In the genomic region with DNA sequence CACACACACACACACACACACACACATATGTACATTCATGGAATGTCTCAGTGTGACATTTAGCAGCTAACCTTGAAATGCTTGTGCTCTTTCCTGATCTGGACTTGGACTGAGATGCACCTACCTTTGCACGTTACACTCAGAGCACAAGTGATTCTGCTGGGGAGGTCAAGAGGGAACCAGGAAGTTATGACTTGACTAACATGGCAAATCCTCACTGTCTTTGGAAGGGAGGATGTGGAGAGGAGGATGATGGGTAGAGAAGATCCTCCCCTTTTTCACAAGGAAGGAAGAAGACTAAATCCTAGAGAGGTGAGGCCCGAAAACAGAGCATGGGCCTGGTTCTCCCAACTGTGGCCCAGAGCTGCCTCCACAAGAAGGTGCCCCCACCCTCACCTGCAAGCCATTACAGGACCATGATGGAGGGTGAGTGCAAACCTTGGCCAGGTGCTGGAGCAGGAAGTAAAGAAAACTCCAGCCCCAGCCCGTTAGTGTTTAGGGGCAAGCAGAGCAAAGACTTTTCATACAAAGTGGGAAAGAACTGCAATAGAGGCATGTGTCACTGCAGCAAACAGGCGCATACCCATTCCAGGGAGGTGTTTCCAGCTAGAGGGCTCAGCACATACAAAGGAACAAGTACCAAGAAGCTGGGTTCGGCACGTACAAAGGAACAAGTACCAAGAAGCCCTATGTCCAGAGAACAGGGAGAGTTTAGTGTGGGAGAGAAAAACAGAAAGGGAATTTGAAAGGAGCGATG, we compare ENCODE assay signal across 1 cellular context.
TF ChIP-seq lines count a peak whose summit lies in the region.

No MANE protein-coding gene starts in this region.

TF ChIP-seq in K562, 482 proteins besides CTCF, POLR2A, EP300 and RAD21 (continued from another document and continues in another):
- TF ChIP-seq, protein P1, sequence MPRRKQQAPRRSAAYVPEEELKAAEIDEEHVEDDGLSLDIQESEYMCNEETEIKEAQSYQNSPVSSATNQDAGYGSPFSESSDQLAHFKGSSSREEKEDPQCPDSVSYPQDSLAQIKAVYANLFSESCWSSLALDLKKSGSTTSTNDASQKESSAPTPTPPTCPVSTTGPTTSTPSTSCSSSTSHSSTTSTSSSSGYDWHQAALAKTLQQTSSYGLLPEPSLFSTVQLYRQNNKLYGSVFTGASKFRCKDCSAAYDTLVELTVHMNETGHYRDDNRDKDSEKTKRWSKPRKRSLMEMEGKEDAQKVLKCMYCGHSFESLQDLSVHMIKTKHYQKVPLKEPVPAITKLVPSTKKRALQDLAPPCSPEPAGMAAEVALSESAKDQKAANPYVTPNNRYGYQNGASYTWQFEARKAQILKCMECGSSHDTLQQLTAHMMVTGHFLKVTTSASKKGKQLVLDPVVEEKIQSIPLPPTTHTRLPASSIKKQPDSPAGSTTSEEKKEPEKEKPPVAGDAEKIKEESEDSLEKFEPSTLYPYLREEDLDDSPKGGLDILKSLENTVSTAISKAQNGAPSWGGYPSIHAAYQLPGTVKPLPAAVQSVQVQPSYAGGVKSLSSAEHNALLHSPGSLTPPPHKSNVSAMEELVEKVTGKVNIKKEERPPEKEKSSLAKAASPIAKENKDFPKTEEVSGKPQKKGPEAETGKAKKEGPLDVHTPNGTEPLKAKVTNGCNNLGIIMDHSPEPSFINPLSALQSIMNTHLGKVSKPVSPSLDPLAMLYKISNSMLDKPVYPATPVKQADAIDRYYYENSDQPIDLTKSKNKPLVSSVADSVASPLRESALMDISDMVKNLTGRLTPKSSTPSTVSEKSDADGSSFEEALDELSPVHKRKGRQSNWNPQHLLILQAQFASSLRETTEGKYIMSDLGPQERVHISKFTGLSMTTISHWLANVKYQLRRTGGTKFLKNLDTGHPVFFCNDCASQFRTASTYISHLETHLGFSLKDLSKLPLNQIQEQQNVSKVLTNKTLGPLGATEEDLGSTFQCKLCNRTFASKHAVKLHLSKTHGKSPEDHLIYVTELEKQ (CRISPR knock-in tag; IDR thresholded peaks at IDR 0.05) = no peak
- TF ChIP-seq TAL1 (IDR thresholded peaks at IDR 0.05) (no peak), ZNF143 (CRISPR knock-in tag; IDR thresholded peaks at IDR 0.05) (peak; percentile 72), BRD4 (IDR thresholded peaks at IDR 0.05) (no peak), ZNF668 (CRISPR knock-in tag; IDR thresholded peaks at IDR 0.05) (no peak), SMARCB1 (IDR thresholded peaks at IDR 0.05; ENCODE audit: insufficient read length, low read depth) (no peak), ARNT (IDR thresholded peaks at IDR 0.05) (no peak), MECOM (CRISPR knock-in tag; IDR thresholded peaks at IDR 0.05) (no peak), TBP (optimal IDR thresholded peaks at IDR 0.05; ENCODE audit: low read depth, low read length) (peak; percentile 97), ZFX (CRISPR knock-in tag; IDR thresholded peaks at IDR 0.05) (no peak), PTTG1 (tag; IDR thresholded peaks at IDR 0.05; ENCODE audit: low read depth) (no peak), HNRNPUL1 (IDR thresholded peaks at IDR 0.05; ENCODE audit: low read length) (no peak), ESRRB (CRISPR knock-in tag; IDR thresholded peaks at IDR 0.05; ENCODE audit: borderline replicate concordance) (peak; percentile 71; the same call in 1 of the 2 replicates), PML (IDR thresholded peaks at IDR 0.05; ENCODE audit: low read length) (peak; percentile 98), DPF2 (IDR thresholded peaks at IDR 0.05) (no peak), ZBTB17 (CRISPR knock-in tag; IDR thresholded peaks at IDR 0.05) (no peak), STAT5A (IDR thresholded peaks at IDR 0.05; ENCODE audit: borderline replicate concordance, low read length) (no peak), KAT7 (CRISPR knock-in tag; IDR thresholded peaks at IDR 0.05; ENCODE audit: borderline replicate concordance) (no peak), CHD2 (IDR thresholded peaks at IDR 0.05; ENCODE audit: low read depth, low read length) (no peak), ZNF445 (CRISPR knock-in tag; IDR thresholded peaks at IDR 0.05; ENCODE audit: low read depth) (no peak), ZNF764 (CRISPR knock-in tag; IDR thresholded peaks at IDR 0.05; ENCODE audit: low read depth) (no peak), RFX1 (IDR thresholded peaks at IDR 0.05) (no peak), MTF1 (CRISPR knock-in tag; IDR thresholded peaks at IDR 0.05; ENCODE audit: borderline replicate concordance) (no peak), ZNF184 (CRISPR knock-in tag; IDR thresholded peaks at IDR 0.05) (no peak), HDAC1 (IDR thresholded peaks at IDR 0.05) (no peak), SMAD3 (CRISPR knock-in tag; conservative IDR thresholded peaks at IDR 0.05) (no peak), HDAC3 (IDR thresholded peaks at IDR 0.05; ENCODE audit: borderline replicate concordance, partially characterized antibody) (no peak), SIRT6 (IDR thresholded peaks at IDR 0.05; ENCODE audit: low read depth, low read length) (no peak), BRF1 (IDR thresholded peaks at IDR 0.05; ENCODE audit: borderline replicate concordance, extremely low read depth, insufficient read length) (no peak), SRSF3 (IDR thresholded peaks at IDR 0.05; ENCODE audit: insufficient read depth, low read length) (no peak), FOXA1 (IDR thresholded peaks at IDR 0.05; ENCODE audit: borderline replicate concordance) (no peak), ZNF589 (CRISPR knock-in tag; IDR thresholded peaks at IDR 0.05; ENCODE audit: low read depth) (no peak), DNMT1 (IDR thresholded peaks at IDR 0.05) (no peak), NRF1 (conservative IDR thresholded peaks at IDR 0.05 in 1 of 2, IDR thresholded peaks at IDR 0.05 in 1 of 2) (no peak), SIN3A (IDR thresholded peaks at IDR 0.05; ENCODE audit: borderline replicate concordance in 2 of 2, control insufficient read depth in 1 of 2, low read depth in 2 of 2, low read length in 2 of 2) (peak in 1 of 2 experiments; percentile 18; a peak in 1 of 4 replicates), GATAD2A (IDR thresholded peaks at IDR 0.05) (no peak), POLR2AphosphoS2 (IDR thresholded peaks at IDR 0.05; ENCODE audit: low read length) (no peak), WHSC1 (IDR thresholded peaks at IDR 0.05; ENCODE audit: low read length) (no peak), ZNF146 (CRISPR knock-in tag; IDR thresholded peaks at IDR 0.05; ENCODE audit: unreplicated experiment) (no peak), CBX8 (IDR thresholded peaks at IDR 0.05; ENCODE audit: borderline replicate concordance, extremely low read depth, low read depth, low read length, poor library complexity, severe bottlenecking) (no peak), SP1 (CRISPR knock-in tag; IDR thresholded peaks at IDR 0.05) (no peak), ERF (CRISPR knock-in tag; IDR thresholded peaks at IDR 0.05) (0 out of 2 replicates have a peak, but pooled peaks have one; percentile 71), FOSL1 (tag; conservative IDR thresholded peaks at IDR 0.05) (no peak), STAT5B (CRISPR knock-in tag; IDR thresholded peaks at IDR 0.05) (no peak), ZSCAN29 (IDR thresholded peaks at IDR 0.05) (no peak), KDM5B (IDR thresholded peaks at IDR 0.05; ENCODE audit: insufficient replicate concordance, low read depth, low read length) (peak; percentile 88), MYNN (IDR thresholded peaks at IDR 0.05) (no peak), MYNN (CRISPR knock-in tag; IDR thresholded peaks at IDR 0.05) (no peak), KLF10 (CRISPR knock-in tag; IDR thresholded peaks at IDR 0.05) (peak; percentile 84), U2AF1 (optimal IDR thresholded peaks at IDR 0.05; ENCODE audit: low read depth, low read length) (no peak), ZNF766 (CRISPR knock-in tag; conservative IDR thresholded peaks at IDR 0.05) (no peak), ESRRA (IDR thresholded peaks at IDR 0.05; ENCODE audit: borderline replicate concordance, low read depth) (no peak), ZNF583 (CRISPR knock-in tag; IDR thresholded peaks at IDR 0.05) (no peak), TAF15 (IDR thresholded peaks at IDR 0.05; ENCODE audit: low read depth, low read length) (no peak), NR1H2 (CRISPR knock-in tag; IDR thresholded peaks at IDR 0.05) (no peak), BMI1 (IDR thresholded peaks at IDR 0.05; ENCODE audit: low read length) (no peak), MEIS2 (IDR thresholded peaks at IDR 0.05; ENCODE audit: partially characterized antibody) (no peak), ZNF23 (CRISPR knock-in tag; IDR thresholded peaks at IDR 0.05) (no peak), TFAM (CRISPR knock-in tag; conservative IDR thresholded peaks at IDR 0.05) (no peak), ELF1 (tag; IDR thresholded peaks at IDR 0.05) (no peak)
- TF ChIP-seq, protein P2, sequence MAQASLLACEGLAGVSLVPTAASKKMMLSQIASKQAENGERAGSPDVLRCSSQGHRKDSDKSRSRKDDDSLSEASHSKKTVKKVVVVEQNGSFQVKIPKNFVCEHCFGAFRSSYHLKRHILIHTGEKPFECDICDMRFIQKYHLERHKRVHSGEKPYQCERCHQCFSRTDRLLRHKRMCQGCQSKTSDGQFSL (CRISPR knock-in tag; IDR thresholded peaks at IDR 0.05) = no peak
- TF ChIP-seq, protein P2 (tag; IDR thresholded peaks at IDR 0.05) = no peak
- TF ChIP-seq, protein P3, sequence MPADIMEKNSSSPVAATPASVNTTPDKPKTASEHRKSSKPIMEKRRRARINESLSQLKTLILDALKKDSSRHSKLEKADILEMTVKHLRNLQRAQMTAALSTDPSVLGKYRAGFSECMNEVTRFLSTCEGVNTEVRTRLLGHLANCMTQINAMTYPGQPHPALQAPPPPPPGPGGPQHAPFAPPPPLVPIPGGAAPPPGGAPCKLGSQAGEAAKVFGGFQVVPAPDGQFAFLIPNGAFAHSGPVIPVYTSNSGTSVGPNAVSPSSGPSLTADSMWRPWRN (IDR thresholded peaks at IDR 0.05; ENCODE audit: low read depth) = no peak
- TF ChIP-seq, protein P4, sequence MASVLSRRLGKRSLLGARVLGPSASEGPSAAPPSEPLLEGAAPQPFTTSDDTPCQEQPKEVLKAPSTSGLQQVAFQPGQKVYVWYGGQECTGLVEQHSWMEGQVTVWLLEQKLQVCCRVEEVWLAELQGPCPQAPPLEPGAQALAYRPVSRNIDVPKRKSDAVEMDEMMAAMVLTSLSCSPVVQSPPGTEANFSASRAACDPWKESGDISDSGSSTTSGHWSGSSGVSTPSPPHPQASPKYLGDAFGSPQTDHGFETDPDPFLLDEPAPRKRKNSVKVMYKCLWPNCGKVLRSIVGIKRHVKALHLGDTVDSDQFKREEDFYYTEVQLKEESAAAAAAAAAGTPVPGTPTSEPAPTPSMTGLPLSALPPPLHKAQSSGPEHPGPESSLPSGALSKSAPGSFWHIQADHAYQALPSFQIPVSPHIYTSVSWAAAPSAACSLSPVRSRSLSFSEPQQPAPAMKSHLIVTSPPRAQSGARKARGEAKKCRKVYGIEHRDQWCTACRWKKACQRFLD (CRISPR knock-in tag; IDR thresholded peaks at IDR 0.05) = no peak
- TF ChIP-seq, protein P5, sequence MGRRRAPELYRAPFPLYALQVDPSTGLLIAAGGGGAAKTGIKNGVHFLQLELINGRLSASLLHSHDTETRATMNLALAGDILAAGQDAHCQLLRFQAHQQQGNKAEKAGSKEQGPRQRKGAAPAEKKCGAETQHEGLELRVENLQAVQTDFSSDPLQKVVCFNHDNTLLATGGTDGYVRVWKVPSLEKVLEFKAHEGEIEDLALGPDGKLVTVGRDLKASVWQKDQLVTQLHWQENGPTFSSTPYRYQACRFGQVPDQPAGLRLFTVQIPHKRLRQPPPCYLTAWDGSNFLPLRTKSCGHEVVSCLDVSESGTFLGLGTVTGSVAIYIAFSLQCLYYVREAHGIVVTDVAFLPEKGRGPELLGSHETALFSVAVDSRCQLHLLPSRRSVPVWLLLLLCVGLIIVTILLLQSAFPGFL (CRISPR knock-in tag; IDR thresholded peaks at IDR 0.05) = no peak
- TF ChIP-seq, protein P6, sequence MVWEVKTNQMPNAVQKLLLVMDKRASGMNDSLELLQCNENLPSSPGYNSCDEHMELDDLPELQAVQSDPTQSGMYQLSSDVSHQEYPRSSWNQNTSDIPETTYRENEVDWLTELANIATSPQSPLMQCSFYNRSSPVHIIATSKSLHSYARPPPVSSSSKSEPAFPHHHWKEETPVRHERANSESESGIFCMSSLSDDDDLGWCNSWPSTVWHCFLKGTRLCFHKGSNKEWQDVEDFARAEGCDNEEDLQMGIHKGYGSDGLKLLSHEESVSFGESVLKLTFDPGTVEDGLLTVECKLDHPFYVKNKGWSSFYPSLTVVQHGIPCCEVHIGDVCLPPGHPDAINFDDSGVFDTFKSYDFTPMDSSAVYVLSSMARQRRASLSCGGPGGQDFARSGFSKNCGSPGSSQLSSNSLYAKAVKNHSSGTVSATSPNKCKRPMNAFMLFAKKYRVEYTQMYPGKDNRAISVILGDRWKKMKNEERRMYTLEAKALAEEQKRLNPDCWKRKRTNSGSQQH (CRISPR knock-in tag; IDR thresholded peaks at IDR 0.05) = peak; percentile 99
- TF ChIP-seq, protein P7, sequence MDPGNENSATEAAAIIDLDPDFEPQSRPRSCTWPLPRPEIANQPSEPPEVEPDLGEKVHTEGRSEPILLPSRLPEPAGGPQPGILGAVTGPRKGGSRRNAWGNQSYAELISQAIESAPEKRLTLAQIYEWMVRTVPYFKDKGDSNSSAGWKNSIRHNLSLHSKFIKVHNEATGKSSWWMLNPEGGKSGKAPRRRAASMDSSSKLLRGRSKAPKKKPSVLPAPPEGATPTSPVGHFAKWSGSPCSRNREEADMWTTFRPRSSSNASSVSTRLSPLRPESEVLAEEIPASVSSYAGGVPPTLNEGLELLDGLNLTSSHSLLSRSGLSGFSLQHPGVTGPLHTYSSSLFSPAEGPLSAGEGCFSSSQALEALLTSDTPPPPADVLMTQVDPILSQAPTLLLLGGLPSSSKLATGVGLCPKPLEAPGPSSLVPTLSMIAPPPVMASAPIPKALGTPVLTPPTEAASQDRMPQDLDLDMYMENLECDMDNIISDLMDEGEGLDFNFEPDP (CRISPR knock-in tag; IDR thresholded peaks at IDR 0.05) = no peak; the same call in 1 of the 2 replicates
- TF ChIP-seq, protein P8, sequence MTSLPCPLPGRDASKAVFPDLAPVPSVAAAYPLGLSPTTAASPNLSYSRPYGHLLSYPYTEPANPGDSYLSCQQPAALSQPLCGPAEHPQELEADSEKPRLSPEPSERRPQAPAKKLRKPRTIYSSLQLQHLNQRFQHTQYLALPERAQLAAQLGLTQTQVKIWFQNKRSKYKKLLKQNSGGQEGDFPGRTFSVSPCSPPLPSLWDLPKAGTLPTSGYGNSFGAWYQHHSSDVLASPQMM (CRISPR knock-in tag; IDR thresholded peaks at IDR 0.05) = peak; percentile 72; the same call in 1 of the 2 replicates
- TF ChIP-seq, protein P9, sequence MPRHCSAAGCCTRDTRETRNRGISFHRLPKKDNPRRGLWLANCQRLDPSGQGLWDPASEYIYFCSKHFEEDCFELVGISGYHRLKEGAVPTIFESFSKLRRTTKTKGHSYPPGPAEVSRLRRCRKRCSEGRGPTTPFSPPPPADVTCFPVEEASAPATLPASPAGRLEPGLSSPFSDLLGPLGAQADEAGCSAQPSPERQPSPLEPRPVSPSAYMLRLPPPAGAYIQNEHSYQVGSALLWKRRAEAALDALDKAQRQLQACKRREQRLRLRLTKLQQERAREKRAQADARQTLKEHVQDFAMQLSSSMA (CRISPR knock-in tag; IDR thresholded peaks at IDR 0.05) = no peak
